14 cellular contexts compared by ENCODE assay signal in the genomic region with DNA sequence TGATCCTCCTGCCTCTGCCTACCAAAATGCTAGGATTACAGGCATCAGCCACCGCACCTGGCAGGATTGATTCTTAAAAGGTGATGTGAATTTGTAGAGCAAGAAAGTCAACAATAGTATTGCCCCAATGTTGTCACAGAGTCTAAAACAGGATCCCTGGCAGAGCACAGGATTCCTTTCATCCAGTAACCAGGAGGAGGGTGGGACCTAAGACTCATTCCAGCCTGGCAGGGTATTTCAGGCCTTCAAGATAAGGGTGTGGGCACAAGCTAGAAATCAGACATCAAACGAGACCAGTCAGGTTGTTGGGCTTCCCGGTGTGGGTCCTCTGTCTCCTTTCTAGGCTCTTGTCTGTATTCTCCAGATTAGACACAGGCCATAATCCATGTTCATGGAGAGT.
"Had no signal": no experiment of that assay in that cellular context is flagged by ENCODE, and none has a peak within 500 bp of the region (broad histone marks: within the 10 kb centered on the region; RNA-seq: fewer than 3 reads in every experiment).

No MANE protein-coding gene starts in this region.

- H3K4me3 ChIP-seq: coronary artery, dorsolateral prefrontal cortex, esophagus muscularis mucosa, gastroesophageal sphincter, heart right ventricle, left lung, lower lobe of right lung had no signal

- H3K4me1 ChIP-seq: gastroesophageal sphincter, left lung, lower lobe of right lung had no signal

- H3K9me3 ChIP-seq: esophagus muscularis mucosa, gastroesophageal sphincter, heart right ventricle, left lung, lower lobe of right lung had no signal

- H3K36me3 ChIP-seq: esophagus muscularis mucosa, gastroesophageal sphincter, heart right ventricle, left lung, lower lobe of right lung had no signal

- DNase-seq: dermis blood vessel endothelial cell; dorsolateral prefrontal cortex; effector CD4-positive, alpha-beta T cell; effector memory CD4-positive, alpha-beta T cell; foreskin keratinocyte; heart right ventricle; hippocampal formation; left lung; lower lobe of right lung; mesenchymal stem cell; naive thymus-derived CD4-positive, alpha-beta T cell had no signal

- H3K27ac ChIP-seq: coronary artery, dorsolateral prefrontal cortex, esophagus muscularis mucosa, foreskin keratinocyte, gastroesophageal sphincter, heart right ventricle, left lung, lower lobe of right lung had no signal

- ATAC-seq: foreskin keratinocyte; gastroesophageal sphincter; left lung; lower lobe of right lung; naive thymus-derived CD4-positive, alpha-beta T cell had no signal

- H3K27me3 ChIP-seq: dorsolateral prefrontal cortex, esophagus muscularis mucosa, foreskin keratinocyte, gastroesophageal sphincter, heart right ventricle, left lung had no signal
